8 cellular contexts compared by ENCODE assay signal in the genomic region with DNA sequence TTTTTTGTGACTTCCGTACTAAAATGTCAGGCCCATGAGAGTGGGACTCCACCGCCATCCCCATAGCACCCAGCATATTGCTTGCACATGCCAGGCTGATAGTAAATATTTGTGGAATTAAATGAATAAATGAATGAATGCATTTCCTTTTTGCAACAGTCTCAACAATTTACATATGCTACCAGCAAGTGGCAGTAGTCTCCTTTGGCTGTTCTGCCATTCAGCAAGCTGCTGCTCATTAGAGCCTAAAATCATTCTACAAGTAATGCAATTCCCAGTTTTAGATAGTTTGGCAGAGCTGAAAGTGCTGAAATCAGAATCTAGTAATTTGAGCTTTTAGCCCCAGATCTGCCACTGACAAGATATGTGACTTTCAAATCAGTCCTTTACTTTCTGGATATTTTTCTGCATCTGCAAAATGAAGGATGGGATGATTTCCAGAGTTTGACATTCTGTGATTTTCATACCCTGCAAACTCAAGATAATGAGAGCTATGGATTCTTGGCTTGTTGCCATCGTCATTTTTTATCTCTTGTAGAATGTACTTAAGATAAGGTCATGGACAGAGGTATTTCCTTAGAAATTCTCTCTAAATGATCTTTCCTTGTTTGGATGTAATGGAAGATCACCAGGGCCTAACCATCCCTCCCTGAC. TPM values are rescaled to one million over a fixed set of nuclear protein-coding genes. Genes with fewer than 3 reads are reported as not detected.
A peak's percentile ranks its signal among the peaks of the same experiment; 100 is the strongest.
DNase-seq lines count a peak whose midpoint lies in the region; ATAC-seq and TF ChIP-seq lines count a peak whose summit lies in the region.

No MANE protein-coding gene starts in this region.

- H3K27me3 Mint-ChIP-seq in progenitor cell of endocrine pancreas, result no peaks in the 10 kb centered on the region

- H3K4me1 ChIP-seq in SK-N-SH (ENCODE audit: control insufficient read depth in 1 of 2, insufficient read depth in 2 of 2, low read depth in 1 of 2, low read length in 1 of 2), result no peaks in the 10 kb centered on the region
- H3K4me1 ChIP-seq in fibroblast of lung (ENCODE audit: control insufficient read depth, extremely low read depth, insufficient read depth, low read length), result no peaks in the 10 kb centered on the region

- H3K27me3 ChIP-seq in SK-N-SH (ENCODE audit: insufficient read depth) (no peaks in the 10 kb centered on the region; the same call in 1 of the 2 replicates), fibroblast of lung (ENCODE audit: control insufficient read depth, insufficient read depth, low read length) (no peaks in the 10 kb centered on the region)

- H3K9me3 ChIP-seq in SK-N-SH (no peaks in the 10 kb centered on the region), fibroblast of lung (ENCODE audit: control insufficient read depth, insufficient read depth, low read depth, low read length) (no peaks in the 10 kb centered on the region)

- H3K9ac ChIP-seq in SK-N-SH (no peak overlapping the region), fibroblast of lung (ENCODE audit: insufficient read depth, low read length) (no peak overlapping the region)

- no peaks in the 10 kb centered on the region for H4K20me1 ChIP-seq in SK-N-SH (ENCODE audit: insufficient read depth)
- no peaks in the 10 kb centered on the region for H4K20me1 ChIP-seq in fibroblast of lung (ENCODE audit: control insufficient read depth, extremely low read depth, insufficient read depth, low read length)

- TF ChIP-seq CTCF in SK-N-SH (IDR thresholded peaks at IDR 0.05), result peak; percentile 65
- peak; percentile 55 to 56 for TF ChIP-seq CTCF in fibroblast of lung (conservative IDR thresholded peaks at IDR 0.05 in 1 of 2, IDR thresholded peaks at IDR 0.05 in 1 of 2; ENCODE audit: low read depth in 1 of 2, low read length in 2 of 2)
- TF ChIP-seq CTCF in progenitor cell of endocrine pancreas (IDR thresholded peaks at IDR 0.05; ENCODE audit: unreplicated experiment), result peak; percentile 60

- DNase-seq in NCI-H748 (lab: John Stamatoyannopoulos, UW; ENCODE audit: unreplicated experiment), result peak; percentile 56
- no peak for DNase-seq in NCI-H748 treated with DMSO at 0.1 percent for 48 hours (lab: John Stamatoyannopoulos, UW)
- DNase-seq in HS-5 (ENCODE audit: low read depth), result peak; percentile 2
- peak; percentile 21 for DNase-seq in SK-N-SH
- peak; percentile 55 to 67 for DNase-seq in fibroblast of lung (ENCODE audit: low read depth in 2 of 2)
- no peak for DNase-seq in progenitor cell of endocrine pancreas (ENCODE audit: low spot score, unreplicated experiment)

- no peaks in the 10 kb centered on the region for H3K36me3 Mint-ChIP-seq in progenitor cell of endocrine pancreas (ENCODE audit: insufficient read depth)

- peak; percentile 85 for TF ChIP-seq RAD21 in SK-N-SH (IDR thresholded peaks at IDR 0.05; ENCODE audit: low read length)

- peak overlapping the region; percentile 73 for H3K27ac Mint-ChIP-seq in progenitor cell of endocrine pancreas

- no peak for ATAC-seq in GM19324 (IDR thresholded peaks at IDR 0.05; ENCODE audit: low FRiP score, unreplicated experiment)
- ATAC-seq in HG03469 (IDR thresholded peaks at IDR 0.05; ENCODE audit: unreplicated experiment), result no peak

- H3K79me2 ChIP-seq in SK-N-SH (ENCODE audit: insufficient read depth) (no peaks in the 10 kb centered on the region), fibroblast of lung (ENCODE audit: control insufficient read depth, insufficient read depth, low read length) (no peaks in the 10 kb centered on the region)

- peaks cover 4% of the 10 kb centered on the region for H3K9me3 Mint-ChIP-seq in progenitor cell of endocrine pancreas (ENCODE audit: low read depth)

- no peaks in the 10 kb centered on the region for H3K4me1 Mint-ChIP-seq in progenitor cell of endocrine pancreas (ENCODE audit: low read depth)

- H3K4me2 ChIP-seq in SK-N-SH, result no peak overlapping the region
- no peak overlapping the region for H3K4me2 ChIP-seq in fibroblast of lung (ENCODE audit: extremely low read depth, insufficient read depth, low read length)

- POLR2A ChIA-PET in SK-N-SH (lab: Yijun Ruan, JAX), result no interaction called here

- H3K4me3 ChIP-seq in SK-N-SH (ENCODE audit: low read depth in 2 of 2, low read length in 1 of 2) (no peak overlapping the region), fibroblast of lung (replicated peaks in 1 of 4; ENCODE audit: control extremely low read depth in 1 of 4, insufficient read depth in 1 of 4, low read depth in 3 of 4, low read length in 4 of 4) (no peak overlapping the region)

- H3K9me2 ChIP-seq in SK-N-SH, result no peaks in the 10 kb centered on the region

- CTCF ChIA-PET in SK-N-SH (lab: Yijun Ruan, JAX), result interaction anchor here (0.6 to 2.2 kb wide), 17 partner anchors 9 to 111 kb away, joined by 3 to 18 read pairs (median 3); no protein-coding TSS in a partner anchor

- no peaks in the 10 kb centered on the region for H3K36me3 ChIP-seq in SK-N-SH (replicated peaks in 1 of 2; ENCODE audit: control insufficient read depth in 1 of 2, insufficient read depth in 2 of 2, low read length in 1 of 2)
- no peaks in the 10 kb centered on the region for H3K36me3 ChIP-seq in fibroblast of lung (ENCODE audit: control insufficient read depth, insufficient read depth, low read length)

- no peak overlapping the region for H3K27ac ChIP-seq in SK-N-SH (ENCODE audit: low read depth in 2 of 2, low read length in 1 of 2)
- H3K27ac ChIP-seq in fibroblast of lung (ENCODE audit: insufficient read depth, low read length), result no peak overlapping the region

- H2AFZ ChIP-seq in SK-N-SH (ENCODE audit: low read depth) (no peak overlapping the region), fibroblast of lung (ENCODE audit: low read length) (no peak overlapping the region)

- TF ChIP-seq EP300 in SK-N-SH (IDR thresholded peaks at IDR 0.05; ENCODE audit: borderline replicate concordance in 1 of 2, low read depth in 1 of 2, low read length in 1 of 2), result no peak

- 4% methylated on average over 3 of the region's 3 CpGs for WGBS in SK-N-SH (ENCODE audit: low lambda C conversion rate)

- no peak overlapping the region for H3K4me3 Mint-ChIP-seq in progenitor cell of endocrine pancreas (ENCODE audit: low read depth)

- no peaks in the 10 kb centered on the region for H3F3A ChIP-seq in SK-N-SH (replicated peaks; ENCODE audit: insufficient read depth)

TF ChIP-seq in SK-N-SH, 30 proteins besides CTCF, POLR2A, EP300 and RAD21:
- TF ChIP-seq GABPA (IDR thresholded peaks at IDR 0.05; ENCODE audit: low read depth) (no peak), EZH2phosphoT487 (IDR thresholded peaks at IDR 0.05; ENCODE audit: borderline replicate concordance, low read depth) (no peak), SMC3 (IDR thresholded peaks at IDR 0.05; ENCODE audit: low read depth, low read length) (peak; percentile 77), TAF1 (IDR thresholded peaks at IDR 0.05; ENCODE audit: borderline replicate concordance, low read depth, low read length) (no peak)

RNA-seq across cellular contexts. Expression of a gene that starts 35.7 kb away (rescaled TPM):
- polyA plus RNA-seq in SK-N-SH (2012; rRNA removed) (2.0 and 2.9 TPM in 2 replicates), fibroblast of lung (3.8 and 5.7 TPM in 2 replicates)
- polyA plus RNA-seq in SK-N-SH (2012; cell fraction: cytosol; rRNA removed), result 0.96 and 1.3 TPM in 2 replicates
- 7.6 and 15.1 TPM in 2 replicates for polyA plus RNA-seq in SK-N-SH (2012; cell fraction: nucleus; rRNA removed)
- total RNA-seq in fibroblast of lung (4.1 and 5.1 TPM in 2 replicates), progenitor cell of endocrine pancreas (14.6 and 14.8 TPM in 2 replicates)
- polyA plus RNA-seq in fibroblast of lung (2012), result 1.8 and 2.2 TPM in 2 replicates
- 0.55 and 0.63 TPM in 2 replicates for polyA minus RNA-seq in fibroblast of lung (ENCODE audit: low replicate concordance)

Comparison
In these comparisons a context has a peak if more than half of its experiments do, and no peak if none do; other contexts are left out.
1. DNase-seq: peak in NCI-H748 (single experiment), HS-5 (single experiment), SK-N-SH (single experiment) and fibroblast of lung (2 of 2); none in NCI-H748 treated with DMSO at 0.1 percent for 48 hours (single experiment) and progenitor cell of endocrine pancreas (single experiment).
2. Peak in every context shown above with its lines, with median percentiles within 50 percentile points of each other: CTCF ChIP-seq.